13 cellular contexts compared by ENCODE assay signal in the genomic region with DNA sequence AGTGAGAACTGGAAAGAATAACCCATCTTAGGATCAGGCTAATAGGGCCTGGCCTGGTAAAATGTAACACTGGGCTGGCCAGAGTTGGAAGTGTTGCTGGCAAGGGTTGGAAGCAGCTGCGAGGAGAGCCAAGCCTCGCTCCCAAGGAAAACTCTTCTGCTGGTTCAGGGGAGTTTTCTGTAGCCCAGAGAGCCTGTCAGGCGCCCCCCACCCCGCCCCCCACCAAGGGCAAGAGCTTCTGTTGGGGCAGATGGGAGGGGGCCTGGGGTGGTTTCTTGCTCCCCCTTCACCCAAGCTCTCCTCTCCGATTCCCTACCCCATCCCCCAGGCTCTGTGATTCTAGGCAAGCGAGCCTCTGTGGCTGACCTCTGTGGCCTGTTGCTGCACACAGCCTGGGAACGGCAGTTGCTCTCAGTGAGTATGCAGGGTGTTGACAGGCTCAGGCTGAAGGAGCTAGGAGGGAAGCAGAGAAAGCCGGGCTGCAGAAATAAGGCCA.
DNase-seq lines count a peak whose midpoint lies in the region; ATAC-seq and TF ChIP-seq lines count a peak whose summit lies in the region.
"Had no signal": no experiment of that assay in that cellular context is flagged by ENCODE, and none has a peak within 500 bp of the region (broad histone marks: within the 10 kb centered on the region; RNA-seq: fewer than 3 reads in every experiment).

No MANE protein-coding gene starts in this region.

- no peaks in the 10 kb centered on the region for H3K27me3 ChIP-seq in mesendoderm (ENCODE audit: insufficient read depth, low read length, poor library complexity)
- H3K27me3 ChIP-seq in thyroid gland, result no peaks in the 10 kb centered on the region
- H3K27me3 ChIP-seq: suprapubic skin had no signal

- H3K56ac ChIP-seq in mesendoderm (ENCODE audit: low read length), result peak overlapping the region; percentile 29

- H3K18ac ChIP-seq in mesendoderm (ENCODE audit: low read length), result peak overlapping the region; percentile 16

- TF ChIP-seq CTCF in WTC11 (IDR thresholded peaks at IDR 0.05) (no peak), foreskin fibroblast (IDR thresholded peaks at IDR 0.05; ENCODE audit: low read depth, low read length) (no peak), thyroid gland (IDR thresholded peaks at IDR 0.05) (no peak)

- no peak overlapping the region for H3K27ac Mint-ChIP-seq in WTC11
- no peak overlapping the region for H3K27ac Mint-ChIP-seq in activated naive CD4-positive, alpha-beta T cell treated with anti-CD3 and anti-CD28 coated beads, Interleukin-2, amount 10 ng/mL, durations not matched to agents 7 days and 5 days

- no peak overlapping the region for H3K27ac ChIP-seq in mesendoderm (ENCODE audit: low read depth, low read length)
- peak overlapping the region in 1 of 3 donors; percentile 24 for H3K27ac ChIP-seq in thyroid gland
- H3K27ac ChIP-seq: suprapubic skin had no signal

- peaks cover 5% of the 10 kb centered on the region for H3K4me1 Mint-ChIP-seq in WTC11
- H3K4me1 Mint-ChIP-seq in activated naive CD4-positive, alpha-beta T cell treated with anti-CD3 and anti-CD28 coated beads, Interleukin-2, amount 10 ng/mL, durations not matched to agents 7 days and 5 days, result no peaks in the 10 kb centered on the region

- H3K4me1 ChIP-seq in mesendoderm (ENCODE audit: control insufficient read depth, low read depth, low read length), result no peaks in the 10 kb centered on the region
- H3K4me1 ChIP-seq in thyroid gland, result peaks cover 0 to 9% of the 10 kb centered on the region in 2 donors
- H3K4me1 ChIP-seq: suprapubic skin had no signal

- POLR2A ChIA-PET in WTC11 (lab: Charles Lee), result no interaction called here

- H3K79me2 ChIP-seq in mesendoderm (ENCODE audit: control insufficient read depth, insufficient read depth, low read length), result no peaks in the 10 kb centered on the region

- H2BK5ac ChIP-seq in mesendoderm (ENCODE audit: low read length), result no peak overlapping the region

- H3K9ac ChIP-seq in mesendoderm (ENCODE audit: low read length), result no peak overlapping the region

- DNase-seq in WTC11 (ENCODE audit: low spot score) (no peak), foreskin fibroblast (peak; percentile 61 to 79), mesendoderm (peak; percentile 28), thyroid gland (peak; percentile 13), DMS153 treated with DMSO at 0.1 percent for 48 hours (lab: John Stamatoyannopoulos, UW; ENCODE audit: unreplicated experiment) (no peak)
- no peak for DNase-seq in activated naive CD4-positive, alpha-beta T cell treated with anti-CD3 and anti-CD28 coated beads, Interleukin-2, amount 10 ng/mL, durations not matched to agents 7 days and 5 days
- DNase-seq: effector CD4-positive, alpha-beta T cell; stimulated activated CD4-positive, alpha-beta T cell treated with anti-CD3 and anti-CD28 coated beads, Interleukin-2, amount 100 ng/mL, for 24 hours; T-helper 9 cell had no signal

- no peaks in the 10 kb centered on the region for H3K9me3 Mint-ChIP-seq in WTC11
- no peaks in the 10 kb centered on the region for H3K9me3 Mint-ChIP-seq in activated naive CD4-positive, alpha-beta T cell treated with anti-CD3 and anti-CD28 coated beads, Interleukin-2, amount 10 ng/mL, durations not matched to agents 7 days and 5 days

- H2BK120ac ChIP-seq in mesendoderm (ENCODE audit: low read depth, low read length), result no peak overlapping the region

- H3K79me1 ChIP-seq in mesendoderm (ENCODE audit: low read length), result no peaks in the 10 kb centered on the region

- H3K4ac ChIP-seq in mesendoderm (ENCODE audit: low read depth, low read length), result no peak overlapping the region

- ATAC-seq in WTC11 (peak; percentile 83), GM19467 (IDR thresholded peaks at IDR 0.05; ENCODE audit: unreplicated experiment) (no peak), GM19324 (IDR thresholded peaks at IDR 0.05; ENCODE audit: low FRiP score, unreplicated experiment) (no peak)
- ATAC-seq: GM12878 had no signal

- no peak overlapping the region for H3K4me3 Mint-ChIP-seq in WTC11
- H3K4me3 Mint-ChIP-seq in activated naive CD4-positive, alpha-beta T cell treated with anti-CD3 and anti-CD28 coated beads, Interleukin-2, amount 10 ng/mL, durations not matched to agents 7 days and 5 days, result no peak overlapping the region

- no CpG with 5 or more reads among the region's 8 CpGs for WGBS in mesendoderm (ENCODE audit: extremely low coverage, insufficient coverage, low lambda C conversion rate)
- 49 to 61% methylated on average over 8 of the region's 8 CpGs for WGBS in thyroid gland, 2 donors

- H3K27me3 Mint-ChIP-seq in WTC11 (ENCODE audit: low read depth), result no peaks in the 10 kb centered on the region
- no peaks in the 10 kb centered on the region for H3K27me3 Mint-ChIP-seq in activated naive CD4-positive, alpha-beta T cell treated with anti-CD3 and anti-CD28 coated beads, Interleukin-2, amount 10 ng/mL, durations not matched to agents 7 days and 5 days

- H3K36me3 Mint-ChIP-seq in WTC11, result no peaks in the 10 kb centered on the region
- no peaks in the 10 kb centered on the region for H3K36me3 Mint-ChIP-seq in activated naive CD4-positive, alpha-beta T cell treated with anti-CD3 and anti-CD28 coated beads, Interleukin-2, amount 10 ng/mL, durations not matched to agents 7 days and 5 days

- H3K23ac ChIP-seq in mesendoderm (ENCODE audit: low read length), result no peak overlapping the region

- no peak overlapping the region for H2AK5ac ChIP-seq in mesendoderm (ENCODE audit: low read length)

- H3K4me3 ChIP-seq in foreskin fibroblast (ENCODE audit: low read depth in 1 of 2, low read length in 2 of 2), result no peak overlapping the region
- H3K4me3 ChIP-seq in mesendoderm (ENCODE audit: low read length), result no peak overlapping the region
- H3K4me3 ChIP-seq in thyroid gland (replicated peaks in 1 of 3), result no peak overlapping the region
- H3K4me3 ChIP-seq: GM12878, suprapubic skin had no signal

- H3K36me3 ChIP-seq in mesendoderm (ENCODE audit: control insufficient read depth, insufficient read depth, low read length) (no peaks in the 10 kb centered on the region), thyroid gland (no peaks in the 10 kb centered on the region)
- H3K36me3 ChIP-seq: suprapubic skin had no signal

- no peak overlapping the region for H4K5ac ChIP-seq in mesendoderm (ENCODE audit: low read length)

- H3K9me3 ChIP-seq in thyroid gland, result no peaks in the 10 kb centered on the region
- H3K9me3 ChIP-seq: suprapubic skin had no signal

- H3K4me2 ChIP-seq in mesendoderm (ENCODE audit: low read length), result no peak overlapping the region

- TF ChIP-seq POLR2A in thyroid gland (IDR thresholded peaks at IDR 0.05), result no peak

- intact Hi-C loops in thyroid gland (cut with DNase I), result no loop called here

- CTCF ChIA-PET in WTC11 (lab: Charles Lee), result interaction anchor here (0.8 kb wide), 1 partner anchor 33 kb away, joined by 3 read pairs; no protein-coding TSS in a partner anchor
- CTCF ChIA-PET in activated naive CD4-positive, alpha-beta T cell treated with anti-CD3 and anti-CD28 coated beads, Interleukin-2, amount 10 ng/mL, durations not matched to agents 7 days and 5 days (lab: Charles Lee), result no interaction called here

- no peak overlapping the region for H2BK15ac ChIP-seq in mesendoderm (replicated peaks; ENCODE audit: low read depth)

- H4K8ac ChIP-seq in mesendoderm (ENCODE audit: low read depth, low read length), result no peak overlapping the region

TF ChIP-seq in WTC11, 78 proteins besides CTCF, POLR2A, EP300 and RAD21 (continues in another document):
- TF ChIP-seq GABPB1 (CRISPR knock-in tag; IDR thresholded peaks at IDR 0.05) (no peak), ZNF512 (CRISPR knock-in tag; IDR thresholded peaks at IDR 0.05; ENCODE audit: borderline replicate concordance) (no peak), ARID4B (CRISPR knock-in tag; IDR thresholded peaks at IDR 0.05; ENCODE audit: borderline replicate concordance) (no peak), NR3C1 (CRISPR knock-in tag; conservative IDR thresholded peaks at IDR 0.05; ENCODE audit: low read depth) (no peak), CREB1 (CRISPR knock-in tag; IDR thresholded peaks at IDR 0.05) (no peak)

Comparison
In these comparisons a context has a peak if more than half of its experiments do, and no peak if none do; other contexts are left out.
1. DNase-seq: peak in foreskin fibroblast (2 of 2), mesendoderm (single experiment) and thyroid gland (2 of 2); none in WTC11 (single experiment), DMS153 treated with DMSO at 0.1 percent for 48 hours (single experiment) and activated naive CD4-positive, alpha-beta T cell treated with anti-CD3 and anti-CD28 coated beads, Interleukin-2, amount 10 ng/mL, durations not matched to agents 7 days and 5 days (single experiment).